ENCODE assay signal across 9 cellular contexts in genomic region chr21:45551316-45551715, GRCh38. TPM values are rescaled to one million over a fixed set of nuclear protein-coding genes. Genes with fewer than 3 reads are reported as not detected.
A peak's percentile ranks its signal among the peaks of the same experiment; 100 is the strongest.
DNase-seq lines count a peak whose midpoint lies in the region; ATAC-seq and TF ChIP-seq lines count a peak whose summit lies in the region.
"Had no signal": no experiment of that assay in that cellular context is flagged by ENCODE, and none has a peak within 500 bp of the region (broad histone marks: within the 10 kb centered on the region; RNA-seq: fewer than 3 reads in every experiment).

No MANE protein-coding gene starts in this region.

- no peak for TF ChIP-seq CTCF in adrenal gland (IDR thresholded peaks at IDR 0.05)
- TF ChIP-seq CTCF in mucosa of descending colon (IDR thresholded peaks at IDR 0.05): no peak

- DNase-seq in Caki2 (ENCODE audit: low read depth) (peak; percentile 73), MG63 (peak; percentile 51), adrenal gland (peak in 4 of 7 donors; percentile 41 to 67 (median 56)), mucosa of descending colon (no peak), DMS79 (lab: John Stamatoyannopoulos, UW) (no peak), GM19238 (ENCODE audit: insufficient read length, low spot score) (no peak)
- DNase-seq in activated CD8-positive, alpha-beta memory T cell treated with anti-CD3 and anti-CD28 coated beads, Interleukin-2, amount 50 U/mL, for 4 hours: no peak
- DNase-seq: heart right ventricle had no signal

- 35 to 42% (median 35%) methylated on average over 8 of the region's 8 CpGs for WGBS in adrenal gland, 4 donors

- H3K4me3 ChIP-seq in MG63 (no peak overlapping the region), adrenal gland (no peak overlapping the region), mucosa of descending colon (no peak overlapping the region)

- peak overlapping the region in 2 of 5 donors; percentile 67 to 78 for H3K27ac ChIP-seq in adrenal gland

- H3K9me3 ChIP-seq in MG63 (no peaks in the 10 kb centered on the region), adrenal gland (replicated peaks in 1 of 3) (no peaks in the 10 kb centered on the region), mucosa of descending colon (no peaks in the 10 kb centered on the region)

- intact Hi-C loops in adrenal gland (cut with DNase I) (no loop called here), mucosa of descending colon (cut with DNase I, micrococcal nuclease) (loop anchor here in 1 of 2 donors (10.0 kb wide), 1 partner anchor 273 kb away; no protein-coding TSS in a partner anchor)

- H3K4me1 ChIP-seq in adrenal gland (replicated peaks in 1 of 2) (peaks cover 0 to 8% of the 10 kb centered on the region in 2 donors), mucosa of descending colon (ENCODE audit: low read depth) (no peaks in the 10 kb centered on the region)

- H3K36me3 ChIP-seq in MG63 (no peaks in the 10 kb centered on the region), adrenal gland (replicated peaks in 1 of 2) (no peaks in the 10 kb centered on the region), mucosa of descending colon (ENCODE audit: low read depth) (no peaks in the 10 kb centered on the region)
- H3K36me3 ChIP-seq: heart right ventricle had no signal

- ATAC-seq in mucosa of descending colon (peak; percentile 31), HG03432 (IDR thresholded peaks at IDR 0.05; ENCODE audit: unreplicated experiment) (no peak)

- H3K27me3 ChIP-seq in MG63 (peaks cover 7% of the 10 kb centered on the region), adrenal gland (no peaks in the 10 kb centered on the region)

- in situ Hi-C loops in Caki2 (cut with HindIII; ENCODE audit: low pct_unique_long_range_greater_than_20kb, low sequenced_read_pairs): no loop called here

- TF ChIP-seq POLR2A in adrenal gland (IDR thresholded peaks at IDR 0.05): no peak

RNA-seq across cellular contexts. Expression of gene SLC19A1, which starts 9.1 kb away (rescaled TPM):
- 25.5 and 36.0 TPM in 2 replicates for total RNA-seq in Caki2 (2014; rRNA removed; shearing (Covaris generic); ENCODE audit: low replicate concordance)
- 25.5 and 26.7 TPM in 2 replicates for total RNA-seq in MG63 (2014; rRNA removed; shearing (Covaris generic); ENCODE audit: low replicate concordance)
- total RNA-seq in adrenal gland (10 to 100 TPM; 13.1 to 21.2 (median 18.9) TPM), mucosa of descending colon (10 to 100 TPM; 12.6 to 22.8 (median 12.7) TPM)
- 10 to 100 TPM in 2 of 3 donors, 1 to 10 TPM in 1; 1.7 to 15.2 (median 14.2) TPM for polyA plus RNA-seq in adrenal gland

Comparison
In these comparisons a context has a peak if more than half of its experiments do, and no peak if none do; other contexts are left out.
1. DNase-seq: peak in Caki2 (single experiment), MG63 (single experiment) and adrenal gland (4 of 7); none in mucosa of descending colon (0 of 3), DMS79 (single experiment), GM19238 (single experiment) and activated CD8-positive, alpha-beta memory T cell treated with anti-CD3 and anti-CD28 coated beads, Interleukin-2, amount 50 U/mL, for 4 hours (single experiment).